Comparison of ENCODE assay signal across 25 cellular contexts in genomic region chr2:238646281-238646680, GRCh38.
"Had no signal": no experiment of that assay in that cellular context is flagged by ENCODE, and none has a peak within 500 bp of the region (broad histone marks: within the 10 kb centered on the region; RNA-seq: fewer than 3 reads in every experiment).

No MANE protein-coding gene starts in this region.

- H3K27me3 ChIP-seq: ascending aorta, body of pancreas, SJSA1 had no signal

- H3K4me1 ChIP-seq: body of pancreas had no signal

- DNase-seq: activated CD4-positive, alpha-beta T cell treated with anti-CD3 and anti-CD28 coated beads for 48 hours; activated CD4-positive, alpha-beta T cell treated with anti-CD3 and anti-CD28 coated beads, Interleukin-2, amount 50 U/mL, for 4 hours; activated CD4-positive, CD25-positive, alpha-beta regulatory T cell treated with anti-CD3 and anti-CD28 coated beads, Interleukin-2, amount 50 U/mL, for 72 hours; activated CD8-positive, alpha-beta T cell treated with anti-CD3 and anti-CD28 coated beads, Interleukin-2, amount 10 ng/mL, durations not matched to agents 7 days and 5 days; activated effector memory CD4-positive, alpha-beta T cell treated with anti-CD3 and anti-CD28 coated beads, Interleukin-2, amount 50 U/mL, for 16 hours; activated naive CD4-positive, alpha-beta T cell treated with Interleukin-2 at 50 U/mL for 16 hours; activated naive CD8-positive, alpha-beta T cell treated with anti-CD3 and anti-CD28 coated beads, Interleukin-2, amount 50 U/mL, for 24 hours; activated T-cell treated with anti-CD3 and anti-CD28 coated beads, Interleukin-2, amount 50 U/mL, for 4 hours; amniotic stem cell; body of pancreas; Karpas-422; NCI-H1105 treated with DMSO at 0.1 percent for 48 hours; NCI-H1436 treated with DMSO at 0.1 percent for 48 hours; NCI-H187; NCI-H2081; NCI-H510A treated with DMSO at 0.1 percent for 48 hours; NCI-H69; PC-3; SHP77 had no signal

- H3K36me3 ChIP-seq: ascending aorta, SJSA1 had no signal

- H3K4me3 ChIP-seq: ascending aorta, body of pancreas, K562, SJSA1 had no signal

- ATAC-seq: activated CD8-positive, alpha-beta T cell treated with anti-CD3 and anti-CD28 coated beads, Interleukin-2, amount 10 ng/mL, durations not matched to agents 7 days and 5 days; activated naive CD4-positive, alpha-beta T cell treated with anti-CD3 and anti-CD28 coated beads, Interleukin-2, amount 50 U/mL, for 72 hours; activated naive CD8-positive, alpha-beta T cell treated with anti-CD3 and anti-CD28 coated beads, Interleukin-2, amount 50 U/mL, for 24 hours; activated T-cell treated with anti-CD3 and anti-CD28 coated beads, Interleukin-2, amount 50 U/mL, for 4 hours; body of pancreas; K562; PC-3; SK-N-SH treated with all-trans-retinoic acid at 6 μM for 48 hours; WTC11 had no signal

- H3K9me3 ChIP-seq: ascending aorta, body of pancreas, SJSA1 had no signal

- H3K27ac ChIP-seq: body of pancreas, SJSA1 had no signal
